ENCODE assay signal across 8 cellular contexts in the genomic region with DNA sequence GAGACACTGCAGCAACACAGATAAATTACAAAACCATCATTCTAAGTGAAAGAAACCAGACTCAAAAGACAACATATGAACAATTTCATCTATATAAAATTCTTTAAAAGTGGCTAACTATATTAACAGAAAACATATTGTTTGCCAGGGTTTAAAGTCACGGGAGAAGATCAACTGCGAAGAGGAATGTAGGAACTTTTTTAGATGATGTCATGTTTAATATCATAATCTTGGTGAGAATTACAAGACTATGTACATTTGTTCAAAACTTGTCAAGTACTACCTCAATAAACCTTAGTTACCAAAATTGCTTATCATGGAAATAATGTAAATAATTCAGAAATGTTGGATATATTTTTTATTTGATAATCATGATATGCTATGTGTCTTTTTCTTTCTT.
"Had no signal": no experiment of that assay in that cellular context is flagged by ENCODE, and none has a peak within 500 bp of the region (broad histone marks: within the 10 kb centered on the region; RNA-seq: fewer than 3 reads in every experiment).

No MANE protein-coding gene starts in this region.

- DNase-seq: GDM1, GF-D8 had no signal

- FAIRE-seq: G401.6, GM12878, GM12891, GM12892, GM18507, GM19239 had no signal

- H3K4me3 ChIP-seq: GM12878 had no signal

- ATAC-seq: GM12878 had no signal
